In the genomic region with DNA sequence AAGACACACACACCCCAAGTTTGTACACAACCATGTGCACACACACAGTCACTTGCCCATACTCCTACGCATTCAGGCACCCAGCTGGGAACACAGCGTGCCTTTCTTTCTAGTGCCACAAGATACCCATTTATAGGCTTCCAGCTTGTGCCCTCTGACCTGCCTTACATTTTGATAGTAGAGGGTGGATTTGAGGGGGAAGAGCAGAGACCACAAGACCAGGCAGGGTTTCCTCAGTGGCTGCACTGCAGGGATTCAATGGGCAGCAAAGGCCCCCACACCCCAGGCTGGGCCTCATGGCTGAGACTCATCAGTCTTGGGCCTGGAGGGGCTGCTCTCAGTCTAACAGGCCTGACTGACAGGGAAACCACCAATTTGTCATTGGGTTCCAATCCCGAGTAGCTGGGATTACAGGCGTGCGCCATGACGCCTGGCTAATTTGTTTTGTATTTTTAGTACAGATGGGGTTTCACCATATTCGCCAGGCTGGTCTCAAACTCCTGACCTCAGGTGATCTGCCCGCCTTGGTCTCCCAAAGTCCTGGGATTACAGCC, we compare ENCODE assay signal across 10 cellular contexts. TPM values are rescaled to one million over a fixed set of nuclear protein-coding genes. Genes with fewer than 3 reads are reported as not detected.
DNase-seq lines count a peak whose midpoint lies in the region; ATAC-seq, FAIRE-seq and TF ChIP-seq lines count a peak whose summit lies in the region.
"Had no signal": no experiment of that assay in that cellular context is flagged by ENCODE, and none has a peak within 500 bp of the region (broad histone marks: within the 10 kb centered on the region; RNA-seq: fewer than 3 reads in every experiment).

No MANE protein-coding gene starts in this region.

- peaks cover 0 to 18% (median 7%) of the 10 kb centered on the region in 4 donors for H3K4me1 ChIP-seq in liver (ENCODE audit: control insufficient read depth in 4 of 4, insufficient read depth in 4 of 4, low read length in 3 of 4)
- peaks cover 60% of the 10 kb centered on the region for H3K4me1 ChIP-seq in HepG2 (ENCODE audit: insufficient read depth, low read length)
- H3K4me1 ChIP-seq in vagina = peaks cover 49% of the 10 kb centered on the region

- BruUV-seq in HepG2 (replicated peaks; lab: Mats Ljungman, UMichigan) = no TSS peak

- peaks cover 53% of the 10 kb centered on the region for H3K4me1 Mint-ChIP-seq in activated naive CD8-positive, alpha-beta T cell treated with anti-CD3 and anti-CD28 coated beads, Interleukin-2, amount 10 ng/mL, durations not matched to agents 7 days and 5 days
- peaks cover 44% of the 10 kb centered on the region for H3K4me1 Mint-ChIP-seq in nephron

- H3K9ac ChIP-seq in liver (ENCODE audit: low read depth in 1 of 2, low read length in 2 of 2) = peak overlapping the region in 1 of 2 donors; percentile 7
- H3K9ac ChIP-seq in HepG2 (ENCODE audit: insufficient read depth, low read depth, low read length) = no peak overlapping the region

- DNase-seq in HepG2 (ENCODE audit: low spot score) (no peak), vagina (ENCODE audit: extremely low spot score in 2 of 2) (no peak)
- DNase-seq in activated naive CD8-positive, alpha-beta T cell treated with anti-CD3 and anti-CD28 coated beads, Interleukin-2, amount 10 ng/mL, durations not matched to agents 7 days and 5 days = peak; percentile 53

- ATAC-seq in HepG2 (no peak), HG03571 (IDR thresholded peaks at IDR 0.05; ENCODE audit: unreplicated experiment) (no peak), HG02610 (IDR thresholded peaks at IDR 0.05; ENCODE audit: unreplicated experiment) (no peak), HG03025 (IDR thresholded peaks at IDR 0.05; ENCODE audit: low FRiP score, unreplicated experiment) (no peak)
- no peak for ATAC-seq in activated naive CD8-positive, alpha-beta T cell treated with anti-CD3 and anti-CD28 coated beads, Interleukin-2, amount 10 ng/mL, durations not matched to agents 7 days and 5 days (ENCODE audit: low read depth)

- peak overlapping the region; percentile 95 for H3K27ac Mint-ChIP-seq in activated naive CD8-positive, alpha-beta T cell treated with anti-CD3 and anti-CD28 coated beads, Interleukin-2, amount 10 ng/mL, durations not matched to agents 7 days and 5 days
- peak overlapping the region; percentile 56 to 98 (median 97) for H3K27ac Mint-ChIP-seq in nephron

- no peak overlapping the region for H2AFZ ChIP-seq in HepG2 (ENCODE audit: low read length)

- peaks cover 5% of the 10 kb centered on the region for H3K36me3 Mint-ChIP-seq in activated naive CD8-positive, alpha-beta T cell treated with anti-CD3 and anti-CD28 coated beads, Interleukin-2, amount 10 ng/mL, durations not matched to agents 7 days and 5 days
- no peaks in the 10 kb centered on the region for H3K36me3 Mint-ChIP-seq in nephron (ENCODE audit: low read depth)

- no peak for FAIRE-seq in HepG2 (lab: Jason Lieb, UNC)
- FAIRE-seq: TTC549 had no signal

- intact Hi-C loops in HepG2 (cut with micrococcal nuclease; ENCODE audit: unreplicated experiment) = loop anchor here (5.0 kb wide), 1 partner anchor 161 kb away; no protein-coding TSS in a partner anchor
- intact Hi-C loops in vagina (cut with DNase I) = no loop called here

- H4K20me1 ChIP-seq in HepG2 (ENCODE audit: insufficient read depth, low read length) = no peaks in the 10 kb centered on the region

- no peaks in the 10 kb centered on the region for H3K27me3 Mint-ChIP-seq in activated naive CD8-positive, alpha-beta T cell treated with anti-CD3 and anti-CD28 coated beads, Interleukin-2, amount 10 ng/mL, durations not matched to agents 7 days and 5 days
- no peaks in the 10 kb centered on the region for H3K27me3 Mint-ChIP-seq in nephron (ENCODE audit: low read depth)

- H3K4me3 Mint-ChIP-seq in activated naive CD8-positive, alpha-beta T cell treated with anti-CD3 and anti-CD28 coated beads, Interleukin-2, amount 10 ng/mL, durations not matched to agents 7 days and 5 days = peak overlapping the region; percentile 84
- peak overlapping the region in 2 of 3 experiments; percentile 19 to 26 for H3K4me3 Mint-ChIP-seq in nephron

- TF ChIP-seq RAD21 in liver (IDR thresholded peaks at IDR 0.05) (no peak), HepG2 (CRISPR knock-in tag; IDR thresholded peaks at IDR 0.05) (no peak)

- no peak for TF ChIP-seq EP300 in HepG2 (IDR thresholded peaks at IDR 0.05; ENCODE audit: low read depth in 2 of 2, low read length in 2 of 2)
- no peak for TF ChIP-seq EP300 in HepG2 (CRISPR knock-in tag; IDR thresholded peaks at IDR 0.05; ENCODE audit: borderline replicate concordance)

- no peaks in the 10 kb centered on the region for H3K9me3 ChIP-seq in liver (ENCODE audit: control insufficient read depth in 4 of 4, low read length in 3 of 4)
- no peaks in the 10 kb centered on the region for H3K9me3 ChIP-seq in HepG2 (ENCODE audit: low read length)
- H3K9me3 ChIP-seq in vagina = no peaks in the 10 kb centered on the region

- 91% methylated on average over 8 of the region's 8 CpGs for WGBS in liver
- 77% methylated on average over 8 of the region's 8 CpGs for WGBS in HepG2 (ENCODE audit: low lambda C conversion rate)

- TF ChIP-seq CTCF in liver (IDR thresholded peaks at IDR 0.05; ENCODE audit: low read depth, low read length, missing input control) = no peak
- TF ChIP-seq CTCF in HepG2 (CRISPR knock-in tag; IDR thresholded peaks at IDR 0.05) = no peak
- no peak for TF ChIP-seq CTCF in nephron (IDR thresholded peaks at IDR 0.05; ENCODE audit: unreplicated experiment in 3 of 3)
- no peak for TF ChIP-seq CTCF in vagina (IDR thresholded peaks at IDR 0.05)

- CTCF ChIA-PET in HepG2 (lab: Yijun Ruan, JAX; ENCODE audit: low intra/inter-chr PET ratio, low total read pairs) = no interaction called here

- H3K4me3 ChIP-seq in liver (ENCODE audit: low read depth in 1 of 3, low read length in 3 of 3) = no peak overlapping the region
- H3K4me3 ChIP-seq in HepG2 (replicated peaks in 1 of 3; ENCODE audit: insufficient read depth in 1 of 3, low read depth in 2 of 3, low read length in 3 of 3) = no peak overlapping the region
- H3K4me3 ChIP-seq in vagina = peak overlapping the region in 1 of 2 donors; percentile 33

- no peaks in the 10 kb centered on the region for H3K9me3 Mint-ChIP-seq in activated naive CD8-positive, alpha-beta T cell treated with anti-CD3 and anti-CD28 coated beads, Interleukin-2, amount 10 ng/mL, durations not matched to agents 7 days and 5 days
- no peaks in the 10 kb centered on the region for H3K9me3 Mint-ChIP-seq in nephron

- H3K4me2 ChIP-seq in HepG2 (ENCODE audit: low read depth, low read length) = no peak overlapping the region

- H3K27ac ChIP-seq in liver (ENCODE audit: low read depth in 1 of 2, low read length in 2 of 2) (peak overlapping the region; percentile 76 to 88), HepG2 (ENCODE audit: extremely low read length, insufficient read depth, low read length) (no peak overlapping the region), vagina (peak overlapping the region; percentile 88)
- H3K27ac ChIP-seq: C4-2B had no signal

- POLR2A ChIA-PET in HepG2 (lab: Yijun Ruan, JAX) = interaction anchor here (1.5 kb wide), 1 partner anchor 18 kb away, joined by 5 read pairs; no protein-coding TSS in a partner anchor
- POLR2A ChIA-PET in activated naive CD8-positive, alpha-beta T cell treated with anti-CD3 and anti-CD28 coated beads, Interleukin-2, amount 10 ng/mL, durations not matched to agents 7 days and 5 days (lab: Charles Lee) = interaction anchor here (0.5 to 7.2 kb wide), 18 partner anchors 10 to 935 kb away, joined by 3 to 86 read pairs (median 10); partner anchors contain the start of genes ANKDD1A, PIF1, PLEKHO2 and RNU5B-1

- TF ChIP-seq POLR2A in HepG2 (IDR thresholded peaks at IDR 0.05; ENCODE audit: insufficient read depth in 1 of 2, low read depth in 2 of 2, low read length in 2 of 2) = no peak
- TF ChIP-seq POLR2A in vagina (IDR thresholded peaks at IDR 0.05) = no peak

- no peaks in the 10 kb centered on the region for H3K79me2 ChIP-seq in HepG2 (ENCODE audit: insufficient read depth, low read length)

- H3K36me3 ChIP-seq in liver (ENCODE audit: control insufficient read depth in 4 of 4, insufficient read depth in 3 of 4, low read depth in 1 of 4, low read length in 3 of 4) = no peaks in the 10 kb centered on the region
- no peaks in the 10 kb centered on the region for H3K36me3 ChIP-seq in HepG2 (replicated peaks in 1 of 2; ENCODE audit: control insufficient read depth in 1 of 2, insufficient read depth in 2 of 2, low read length in 2 of 2)
- H3K36me3 ChIP-seq in vagina = no peaks in the 10 kb centered on the region

- no peaks in the 10 kb centered on the region for H3K27me3 ChIP-seq in liver (ENCODE audit: control insufficient read depth in 4 of 4, insufficient read depth in 4 of 4, low read length in 3 of 4)
- H3K27me3 ChIP-seq in HepG2 (ENCODE audit: control insufficient read depth in 1 of 2, insufficient read depth in 2 of 2, low read length in 2 of 2) = peaks cover 0 to 19% of the 10 kb centered on the region in 2 experiments; a peak in 2 of 5 replicates
- H3K27me3 ChIP-seq in vagina = no peaks in the 10 kb centered on the region

- in situ Hi-C loops in HepG2 (cut with HindIII; ENCODE audit: extremely low pct_ligation_motif_present, low pct_unique_long_range_greater_than_20kb) = no loop called here

RNA-seq across cellular contexts. Expression of gene ANKDD1A, which starts 18.8 kb away (rescaled TPM):
- total RNA-seq in liver = 1 to 10 TPM in 1 of 2 donors, under 1 TPM in 1; 0.65 to 1.0 TPM
- polyA plus RNA-seq in liver = under 1 TPM; 0.32 to 0.53 TPM
- 0.11 TPM in 2 replicates for total RNA-seq in HepG2 (2016; rRNA removed; fragmentation: Illumina TruSeq; extraction: Trizol)
- not detected in 2 replicates for total RNA-seq in HepG2 (2016; cell fraction: cytosol; rRNA removed; fragmentation: Illumina TruSeq; extraction: Trizol; ENCODE audit: low read depth)
- total RNA-seq in HepG2 (2016; cell fraction: insoluble cytoplasmic fraction; rRNA removed; fragmentation: Illumina TruSeq; extraction: Trizol) = 0.09 TPM in 1 of 2 replicates, not detected in the other
- total RNA-seq in HepG2 (2016; cell fraction: membrane; rRNA removed; fragmentation: Illumina TruSeq; extraction: Trizol) = not detected in 2 replicates
- not detected in 2 replicates for total RNA-seq in HepG2 (2016; cell fraction: nucleus; rRNA removed; fragmentation: Illumina TruSeq; extraction: Trizol)
- 0.17 and 0.48 TPM in 2 replicates for polyA plus RNA-seq in HepG2 (2011; rRNA removed)
- polyA plus RNA-seq in HepG2 (2011; cell fraction: cytosol; rRNA removed) = 0.19 and 0.23 TPM in 2 replicates
- 1.3 and 1.5 TPM in 2 replicates for polyA plus RNA-seq in HepG2 (2011; cell fraction: nucleus; rRNA removed)
- 0.21 and 0.31 TPM in 2 replicates for polyA plus RNA-seq in HepG2 (2012)
- not detected in 2 replicates for polyA plus RNA-seq in HepG2 (2016; cell fraction: cytosol; fragmentation: Illumina TruSeq; extraction: Trizol; ENCODE audit: low read depth)
- polyA plus RNA-seq in HepG2 (2016; cell fraction: insoluble cytoplasmic fraction; fragmentation: Illumina TruSeq; extraction: Trizol; ENCODE audit: low read depth) = not detected in 2 replicates
- not detected in 2 replicates for polyA plus RNA-seq in HepG2 (2016; cell fraction: membrane; fragmentation: Illumina TruSeq; extraction: Trizol; ENCODE audit: low read depth)
- polyA plus RNA-seq in HepG2 (2016; cell fraction: nucleus; fragmentation: Illumina TruSeq; extraction: Trizol; ENCODE audit: insufficient read depth, low read depth) = not detected in 2 replicates
- 0.40 TPM in 2 replicates for polyA minus RNA-seq in HepG2 (2011; rRNA and poly(A)+ RNA removed; ENCODE audit: low replicate concordance)
- polyA minus RNA-seq in HepG2 (2011; cell fraction: cytosol; rRNA and poly(A)+ RNA removed) = not detected in 2 replicates
- polyA minus RNA-seq in HepG2 (2011; cell fraction: nucleus; rRNA and poly(A)+ RNA removed) = not detected in 2 replicates
- total RNA-seq in activated naive CD8-positive, alpha-beta T cell treated with anti-CD3 and anti-CD28 coated beads, Interleukin-2, amount 10 ng/mL, durations not matched to agents 7 days and 5 days = 10 to 100 TPM; 10.9 to 12.6 TPM
- total RNA-seq in vagina = 17.7 TPM

RNA-seq across cellular contexts. Expression of gene PLEKHO2, which starts 51.2 kb away (rescaled TPM):
- total RNA-seq in liver (10 to 100 TPM; 10.2 to 11.3 TPM), HepG2 (2016; rRNA removed; fragmentation: Illumina TruSeq; extraction: Trizol) (3.1 and 3.8 TPM in 2 replicates), vagina (34.9 TPM)
- polyA plus RNA-seq in liver (1 to 10 TPM; 2.0 to 6.9 TPM), HepG2 (2011; rRNA removed) (4.8 and 5.1 TPM in 2 replicates)
- 0.61 and 0.71 TPM in 2 replicates for total RNA-seq in HepG2 (2016; cell fraction: cytosol; rRNA removed; fragmentation: Illumina TruSeq; extraction: Trizol; ENCODE audit: low read depth)
- 3.1 and 4.3 TPM in 2 replicates for total RNA-seq in HepG2 (2016; cell fraction: insoluble cytoplasmic fraction; rRNA removed; fragmentation: Illumina TruSeq; extraction: Trizol)
- total RNA-seq in HepG2 (2016; cell fraction: membrane; rRNA removed; fragmentation: Illumina TruSeq; extraction: Trizol) = 1.4 and 1.8 TPM in 2 replicates
- 3.2 and 3.6 TPM in 2 replicates for total RNA-seq in HepG2 (2016; cell fraction: nucleus; rRNA removed; fragmentation: Illumina TruSeq; extraction: Trizol)
- polyA plus RNA-seq in HepG2 (2011; cell fraction: cytosol; rRNA removed) = 3.1 and 3.9 TPM in 2 replicates
- polyA plus RNA-seq in HepG2 (2011; cell fraction: nucleus; rRNA removed) = 15.5 and 19.5 TPM in 2 replicates
- 3.9 and 4.4 TPM in 2 replicates for polyA plus RNA-seq in HepG2 (2012)
- 0.38 and 0.41 TPM in 2 replicates for polyA plus RNA-seq in HepG2 (2016; cell fraction: cytosol; fragmentation: Illumina TruSeq; extraction: Trizol; ENCODE audit: low read depth)
- 2.2 and 3.1 TPM in 2 replicates for polyA plus RNA-seq in HepG2 (2016; cell fraction: insoluble cytoplasmic fraction; fragmentation: Illumina TruSeq; extraction: Trizol; ENCODE audit: low read depth)
- 0.70 and 0.73 TPM in 2 replicates for polyA plus RNA-seq in HepG2 (2016; cell fraction: membrane; fragmentation: Illumina TruSeq; extraction: Trizol; ENCODE audit: low read depth)
- 17.8 and 18.9 TPM in 2 replicates for polyA plus RNA-seq in HepG2 (2016; cell fraction: nucleus; fragmentation: Illumina TruSeq; extraction: Trizol; ENCODE audit: insufficient read depth, low read depth)
- polyA minus RNA-seq in HepG2 (2011; rRNA and poly(A)+ RNA removed; ENCODE audit: low replicate concordance) = 3.4 and 9.7 TPM in 2 replicates
- polyA minus RNA-seq in HepG2 (2011; cell fraction: cytosol; rRNA and poly(A)+ RNA removed) = 3.4 and 3.5 TPM in 2 replicates
- 4.4 and 6.8 TPM in 2 replicates for polyA minus RNA-seq in HepG2 (2011; cell fraction: nucleus; rRNA and poly(A)+ RNA removed)
- total RNA-seq in activated naive CD8-positive, alpha-beta T cell treated with anti-CD3 and anti-CD28 coated beads, Interleukin-2, amount 10 ng/mL, durations not matched to agents 7 days and 5 days = 10 to 100 TPM; 25.4 to 25.7 TPM
